Comparison of ENCODE assay signal across 23 cellular contexts in genomic region chr2:7701807-7702206, GRCh38.
DNase-seq lines count a peak whose midpoint lies in the region; ATAC-seq and TF ChIP-seq lines count a peak whose summit lies in the region.
"Had no signal": no experiment of that assay in that cellular context is flagged by ENCODE, and none has a peak within 500 bp of the region (broad histone marks: within the 10 kb centered on the region; RNA-seq: fewer than 3 reads in every experiment).

No MANE protein-coding gene starts in this region.

- H3K79me2 ChIP-seq in PC-3 (ENCODE audit: low read length) = no peaks in the 10 kb centered on the region

- H3K36me3 Mint-ChIP-seq in type B pancreatic cell = no peaks in the 10 kb centered on the region
- H3K36me3 Mint-ChIP-seq: CD8-positive, alpha-beta T cell had no signal

- peaks cover 26% of the 10 kb centered on the region for H3K4me1 Mint-ChIP-seq in type B pancreatic cell (ENCODE audit: unreplicated experiment)

- H3K9me2 ChIP-seq in PC-3 (replicated peaks; ENCODE audit: low read length) = no peaks in the 10 kb centered on the region

- H3K4me3 ChIP-seq in PC-3 (ENCODE audit: low read length) = no peak overlapping the region
- H3K4me3 ChIP-seq: A549, GM23248, HAP-1, PC-9 had no signal

- H3K9ac ChIP-seq in PC-3 (ENCODE audit: low read length) = no peak overlapping the region
- H3K9ac ChIP-seq: GM23248 had no signal

- no TSS peak for BruUV-seq in PC-3 (replicated peaks; lab: Mats Ljungman, UMichigan)

- no peaks in the 10 kb centered on the region for H3K27me3 Mint-ChIP-seq in type B pancreatic cell

- DNase-seq in ELR (ENCODE audit: low read depth) (peak; percentile 3), PC-3 (peak; percentile 50), foreskin keratinocyte (peak in 1 of 2 donors; percentile 58), type B pancreatic cell (ENCODE audit: extremely low spot score, unreplicated experiment) (no peak), SIG-M5 (lab: John Stamatoyannopoulos, UW) (no peak), RWPE1 (ENCODE audit: low spot score) (no peak)
- DNase-seq: C1 segment of cervical spinal cord; Caco-2; CD8-positive, alpha-beta T cell; GM23248; IMR-90; KG1; MM.1S; NCI-H2029; NCI-H446; NCI-H524 treated with DMSO at 0.1 percent for 48 hours; NCI-H774; PC-9; SHP77; SW 1271 had no signal

- H3K4me3 Mint-ChIP-seq in type B pancreatic cell = no peak overlapping the region
- H3K4me3 Mint-ChIP-seq: CD8-positive, alpha-beta T cell had no signal

- ATAC-seq in PC-3 (peak; percentile 38), foreskin keratinocyte (peak; percentile 81), GM19035 (IDR thresholded peaks at IDR 0.05; ENCODE audit: unreplicated experiment) (no peak)
- ATAC-seq: A549; CD8-positive, alpha-beta T cell had no signal

- H3K9me3 ChIP-seq in PC-3 (ENCODE audit: low read length) = no peaks in the 10 kb centered on the region
- H3K9me3 ChIP-seq: A549, Caco-2, HAP-1 had no signal

- no peak for TF ChIP-seq CTCF in PC-3 (conservative IDR thresholded peaks at IDR 0.05; ENCODE audit: low read depth, low read length)
- TF ChIP-seq CTCF in foreskin keratinocyte (conservative IDR thresholded peaks at IDR 0.05) = no peak
- TF ChIP-seq CTCF in type B pancreatic cell (conservative IDR thresholded peaks at IDR 0.05) = no peak
- TF ChIP-seq CTCF in RWPE1 (conservative IDR thresholded peaks at IDR 0.05; ENCODE audit: low read depth) = no peak

- intact Hi-C loops in PC-3 (cut with micrococcal nuclease) = no loop called here

- H3K27me3 ChIP-seq in PC-3 (ENCODE audit: low read length) = no peaks in the 10 kb centered on the region
- H3K27me3 ChIP-seq in foreskin keratinocyte = no peaks in the 10 kb centered on the region

- H2AFZ ChIP-seq in PC-3 (ENCODE audit: low read length) = no peak overlapping the region
- H2AFZ ChIP-seq: GM23248, PC-9 had no signal

- no peaks in the 10 kb centered on the region for H4K20me1 ChIP-seq in PC-3 (ENCODE audit: low read length)

- H3K4me1 ChIP-seq in PC-3 (ENCODE audit: insufficient read depth, low read length) = peaks cover 13% of the 10 kb centered on the region
- H3K4me1 ChIP-seq in foreskin keratinocyte = peaks cover 17% of the 10 kb centered on the region
- H3K4me1 ChIP-seq: Caco-2, HAP-1 had no signal

- no peaks in the 10 kb centered on the region for H3K9me3 Mint-ChIP-seq in type B pancreatic cell
- H3K9me3 Mint-ChIP-seq: CD8-positive, alpha-beta T cell had no signal

- peaks cover under 1% of the 10 kb centered on the region for H3F3A ChIP-seq in PC-3 (ENCODE audit: low read length, unreplicated experiment)

- peak overlapping the region; percentile 31 for H3K27ac Mint-ChIP-seq in type B pancreatic cell
- H3K27ac Mint-ChIP-seq: CD8-positive, alpha-beta T cell had no signal

- H3K27ac ChIP-seq in PC-3 (ENCODE audit: low read length) = no peak overlapping the region
- H3K27ac ChIP-seq in foreskin keratinocyte = no peak overlapping the region
- H3K27ac ChIP-seq in RWPE1 = no peak overlapping the region
- H3K27ac ChIP-seq: A549, GM23248, PC-9 had no signal

- POLR2A ChIA-PET in PC-3 (lab: Charles Lee; ENCODE audit: unreplicated experiment) = no interaction called here
- POLR2A ChIA-PET in RWPE1 (lab: Yijun Ruan, JAX; ENCODE audit: low non-redundant PET) = interaction anchor here (0.5 kb wide), 1 partner anchor 250 kb away, joined by 4 read pairs; no protein-coding TSS in a partner anchor

- no peak overlapping the region for H3K4me2 ChIP-seq in PC-3 (ENCODE audit: low read length)
- H3K4me2 ChIP-seq: A549, PC-9 had no signal

- H3K36me3 ChIP-seq in PC-3 (ENCODE audit: low read depth, low read length) = no peaks in the 10 kb centered on the region
- H3K36me3 ChIP-seq: HAP-1 had no signal

- CTCF ChIA-PET in PC-3 (lab: Charles Lee) (no interaction called here), RWPE1 (lab: Yijun Ruan, JAX) (no interaction called here)

Comparison
In these comparisons a context has a peak if more than half of its experiments do, and no peak if none do; other contexts are left out.
1. DNase-seq: peak in ELR (single experiment) and PC-3 (single experiment); none in type B pancreatic cell (single experiment), SIG-M5 (single experiment) and RWPE1 (single experiment).